In the genomic region with DNA sequence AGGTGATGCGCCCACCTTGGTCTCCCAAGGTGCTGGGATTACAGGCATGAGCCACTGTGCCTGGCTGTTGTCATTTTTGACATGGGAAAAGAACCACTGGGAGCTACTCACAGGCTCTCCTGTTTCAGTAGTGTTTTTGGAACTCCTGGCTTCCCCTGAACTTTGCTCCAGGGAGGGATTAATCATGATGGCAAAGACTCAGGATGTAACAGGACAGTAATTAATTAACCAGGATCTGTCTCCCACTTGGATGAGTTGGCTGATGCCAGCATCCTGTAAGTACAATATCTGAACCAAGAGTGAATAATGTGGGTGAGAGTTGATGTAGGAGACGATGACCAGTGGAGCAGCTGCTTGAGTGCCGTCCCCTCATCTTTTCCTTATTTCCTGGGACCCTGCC, we compare ENCODE assay signal across 15 cellular contexts. TPM values are rescaled to one million over a fixed set of nuclear protein-coding genes. Genes with fewer than 3 reads are reported as not detected.
A peak's percentile ranks its signal among the peaks of the same experiment; 100 is the strongest.
DNase-seq lines count a peak whose midpoint lies in the region; ATAC-seq and TF ChIP-seq lines count a peak whose summit lies in the region.
"Had no signal": no experiment of that assay in that cellular context is flagged by ENCODE, and none has a peak within 500 bp of the region (broad histone marks: within the 10 kb centered on the region; RNA-seq: fewer than 3 reads in every experiment).

No MANE protein-coding gene starts in this region.

- no peaks in the 10 kb centered on the region for H3K9me3 ChIP-seq in smooth muscle cell (replicated peaks; ENCODE audit: low read depth)

- H3K4me3 ChIP-seq in smooth muscle cell: no peak overlapping the region

- H3K36me3 ChIP-seq in smooth muscle cell (ENCODE audit: low read depth): no peaks in the 10 kb centered on the region

- peaks cover 69% of the 10 kb centered on the region for H3K4me1 Mint-ChIP-seq in chondrocyte (ENCODE audit: low read depth)

- H3F3A ChIP-seq in smooth muscle cell (ENCODE audit: low read depth): peaks cover 2% of the 10 kb centered on the region

- peaks cover 22% of the 10 kb centered on the region for H3K36me3 Mint-ChIP-seq in chondrocyte (ENCODE audit: low read depth)

- ATAC-seq in GM21825 (IDR thresholded peaks at IDR 0.05; ENCODE audit: unreplicated experiment) (no peak), HG03108 (IDR thresholded peaks at IDR 0.05; ENCODE audit: unreplicated experiment) (no peak)
- ATAC-seq: Panc1, SK-N-SH treated with all-trans-retinoic acid at 6 μM for 48 hours had no signal

- peaks cover 49% of the 10 kb centered on the region for H3K79me2 ChIP-seq in smooth muscle cell (ENCODE audit: low read depth)

- no peak overlapping the region for H3K4me3 Mint-ChIP-seq in chondrocyte (ENCODE audit: unreplicated experiment)

- no peaks in the 10 kb centered on the region for H3K27me3 Mint-ChIP-seq in chondrocyte (ENCODE audit: low read depth)

- no peak overlapping the region for H2AFZ ChIP-seq in smooth muscle cell (ENCODE audit: low read depth)

- TF ChIP-seq CTCF in chondrocyte (IDR thresholded peaks at IDR 0.05) (no peak), smooth muscle cell (IDR thresholded peaks at IDR 0.05; ENCODE audit: borderline replicate concordance, insufficient read depth, poor library complexity, severe bottlenecking) (no peak)

- H3K9ac ChIP-seq in smooth muscle cell (ENCODE audit: low read depth): no peak overlapping the region

- H4K20me1 ChIP-seq in smooth muscle cell (ENCODE audit: low read depth): peaks cover 53% of the 10 kb centered on the region

- H3K27me3 ChIP-seq in smooth muscle cell (ENCODE audit: low read depth): no peaks in the 10 kb centered on the region

- peak overlapping the region; percentile 56 for H3K27ac ChIP-seq in smooth muscle cell (ENCODE audit: low read depth)

- peaks cover 9% of the 10 kb centered on the region for H3K4me1 ChIP-seq in smooth muscle cell (ENCODE audit: low read depth)

- H3K9me3 Mint-ChIP-seq in chondrocyte (ENCODE audit: low read depth): no peaks in the 10 kb centered on the region

- peak overlapping the region; percentile 17 for H3K27ac Mint-ChIP-seq in chondrocyte (ENCODE audit: unreplicated experiment)

- 97% methylated on average over 3 of the region's 3 CpGs for WGBS in smooth muscle cell (ENCODE audit: low lambda C conversion rate)

- H3K4me2 ChIP-seq in smooth muscle cell: no peak overlapping the region

- peak; percentile 12 for DNase-seq in HT-29 (ENCODE audit: low spot score)
- DNase-seq in chondrocyte (ENCODE audit: low spot score): no peak
- DNase-seq in kidney tubule cell (ENCODE audit: low spot score): peak; percentile 96
- DNase-seq in smooth muscle cell (lab: John Stamatoyannopoulos, UW; ENCODE audit: unreplicated experiment): no peak
- no peak for DNase-seq in NCI-H2171 treated with DMSO at 0.1 percent for 48 hours (lab: John Stamatoyannopoulos, UW)
- DNase-seq: C1 segment of cervical spinal cord, HCEC 1CT, NCI-H1048, NCI-H446, NCI-H748 treated with DMSO at 0.1 percent for 48 hours, SHP77 had no signal

RNA-seq across cellular contexts. Expression of a gene that starts 4.9 kb away (rescaled TPM):
- 15.8 and 15.9 TPM in 2 replicates for total RNA-seq in HT-29 (2014; rRNA removed; shearing (Covaris generic))
- total RNA-seq in chondrocyte (70.8 to 81.9 TPM (median 72.9 TPM) in 3 replicates), smooth muscle cell (25.7 and 26.2 TPM in 2 replicates)
- 12.7 and 19.9 TPM in 2 replicates for polyA plus RNA-seq in smooth muscle cell

RNA-seq across cellular contexts. Expression of a gene that starts 50.0 kb away (rescaled TPM):
- 0.81 and 1.4 TPM in 2 replicates for total RNA-seq in HT-29 (2014; rRNA removed; shearing (Covaris generic))
- total RNA-seq in chondrocyte: 1.8 to 2.7 TPM (median 2.1 TPM) in 3 replicates
- 0.72 and 3.9 TPM in 2 replicates for total RNA-seq in smooth muscle cell
- polyA plus RNA-seq in smooth muscle cell: 0.40 and 0.47 TPM in 2 replicates

RNA-seq across cellular contexts. Expression of a gene that starts 51.9 kb away (rescaled TPM):
- 10.7 and 16.6 TPM in 2 replicates for total RNA-seq in HT-29 (2014; rRNA removed; shearing (Covaris generic))
- total RNA-seq in chondrocyte (37.2 to 38.7 TPM (median 37.4 TPM) in 3 replicates), smooth muscle cell (33.4 and 45.9 TPM in 2 replicates)
- 31.0 and 38.9 TPM in 2 replicates for polyA plus RNA-seq in smooth muscle cell

Comparison
In these comparisons a context has a peak if more than half of its experiments do, and no peak if none do; other contexts are left out.
1. DNase-seq: peak in HT-29 (single experiment) and kidney tubule cell (single experiment); none in chondrocyte (single experiment), smooth muscle cell (single experiment) and NCI-H2171 treated with DMSO at 0.1 percent for 48 hours (single experiment).